24 cellular contexts compared by ENCODE assay signal in genomic region chr5:84715087-84715486, GRCh38.
"Had no signal": no experiment of that assay in that cellular context is flagged by ENCODE, and none has a peak within 500 bp of the region (broad histone marks: within the 10 kb centered on the region; RNA-seq: fewer than 3 reads in every experiment).

No MANE protein-coding gene starts in this region.

- H3K27me3 ChIP-seq: cardiac muscle cell, dorsolateral prefrontal cortex, sigmoid colon, spleen, testis, upper lobe of left lung had no signal

- H3K4me1 ChIP-seq: sigmoid colon, spleen, testis, upper lobe of left lung had no signal

- H3K27ac ChIP-seq: cardiac muscle cell, dorsolateral prefrontal cortex, epithelial cell of prostate, sigmoid colon, spleen, testis, upper lobe of left lung, VCaP had no signal

- ATAC-seq: left lobe of liver; stimulated activated memory B cell treated with anti-CD40 and anti-IgM and Interleukin-4, amounts not matched to agents 10 μg/mL and 1 μg/mL and 100 μg/mL, for 72 hours had no signal

- H3K36me3 ChIP-seq: cardiac muscle cell, sigmoid colon, spleen, upper lobe of left lung had no signal

- H3K4me3 ChIP-seq: cardiac muscle cell, dorsolateral prefrontal cortex, lung, sigmoid colon, spleen, testis, upper lobe of left lung had no signal

- DNase-seq: activated CD4-positive, alpha-beta T cell treated with anti-CD3 and anti-CD28 coated beads, Interleukin-2, amount 50 U/mL, for 1 hour; activated CD4-positive, CD25-positive, alpha-beta regulatory T cell treated with anti-CD3 and anti-CD28 coated beads, Interleukin-2, amount 50 U/mL, for 72 hours; activated CD8-positive, alpha-beta memory T cell treated with anti-CD3 and anti-CD28 coated beads for 24 hours; activated CD8-positive, alpha-beta memory T cell treated with anti-CD3 and anti-CD28 coated beads, Interleukin-2, amount 50 U/mL, for 48 hours; activated effector memory CD4-positive, alpha-beta T cell treated with Interleukin-2 at 50 U/mL for 16 hours; activated naive CD4-positive, alpha-beta T cell treated with anti-CD3 and anti-CD28 coated beads, Interleukin-2, amount 50 U/mL, for 16 hours; activated T-cell treated with anti-CD3 and anti-CD28 coated beads, Interleukin-2, amount 50 U/mL, for 48 hours; dorsolateral prefrontal cortex; immature natural killer cell; midbrain; nephron progenitor cell; nucleus accumbens; posterior cingulate gyrus; sigmoid colon; spleen; stimulated activated CD4-positive, alpha-beta T cell treated with anti-CD3 and anti-CD28 coated beads, Interleukin-4, amount 100 ng/mL, for 4 hours; testis; upper lobe of left lung had no signal

- H3K9me3 ChIP-seq: sigmoid colon, testis, upper lobe of left lung had no signal
